In the genomic region with DNA sequence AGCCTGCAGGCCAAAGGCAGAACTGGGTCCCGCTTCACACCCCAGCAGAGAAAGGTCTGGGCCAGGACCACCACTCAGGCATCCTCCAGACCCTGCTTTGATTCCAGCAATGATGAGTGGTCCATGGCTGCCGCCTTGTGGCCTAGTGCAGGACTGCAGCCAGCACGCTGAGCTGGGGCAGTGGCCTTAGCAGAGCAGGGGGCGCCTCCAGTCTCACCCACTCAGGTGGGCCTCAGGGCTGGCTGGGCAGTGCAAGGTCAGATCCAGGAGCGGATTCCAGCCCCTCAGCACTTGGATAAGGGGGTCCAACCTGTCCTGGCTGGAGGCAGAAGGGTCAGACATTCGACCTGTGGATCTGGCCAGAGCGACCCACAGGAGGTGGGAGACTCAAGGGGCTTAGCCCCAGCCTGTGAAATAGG, we compare ENCODE assay signal across 8 cellular contexts. TPM values are rescaled to one million over a fixed set of nuclear protein-coding genes. Genes with fewer than 3 reads are reported as not detected.
DNase-seq lines count a peak whose midpoint lies in the region; ATAC-seq, FAIRE-seq and TF ChIP-seq lines count a peak whose summit lies in the region.

No MANE protein-coding gene starts in this region.

- H3K4me2 ChIP-seq in trophoblast cell (ENCODE audit: low read length), result no peak overlapping the region

- intact Hi-C loops in CD8-positive, alpha-beta T cell (cut with DNase I, micrococcal nuclease), result loop anchor here (1.0 to 2.0 kb wide), 6 partner anchors 37 to 495 kb away; no protein-coding TSS in a partner anchor

- no peaks in the 10 kb centered on the region for H3K9me3 Mint-ChIP-seq in CD8-positive, alpha-beta T cell
- H3K9me3 Mint-ChIP-seq in HFFc6, result no peaks in the 10 kb centered on the region

- POLR2A ChIA-PET in CD8-positive, alpha-beta T cell (lab: Charles Lee), result no interaction called here

- no peak for TF ChIP-seq EP300 in gastroesophageal sphincter (IDR thresholded peaks at IDR 0.05)

- no peaks in the 10 kb centered on the region for H3K79me1 ChIP-seq in trophoblast cell (ENCODE audit: low read length)

- H3K23ac ChIP-seq in trophoblast cell (ENCODE audit: low read length), result no peak overlapping the region

- peak overlapping the region; percentile 27 for H3K27ac Mint-ChIP-seq in CD8-positive, alpha-beta T cell
- H3K27ac Mint-ChIP-seq in HFFc6, result no peak overlapping the region

- H2BK12ac ChIP-seq in trophoblast cell (ENCODE audit: low read length), result no peak overlapping the region

- H3K4me1 ChIP-seq in CD8-positive, alpha-beta T cell (ENCODE audit: insufficient read depth, low read length), result peaks cover 6% of the 10 kb centered on the region
- peaks cover 0 to 52% (median 30%) of the 10 kb centered on the region in 3 donors for H3K4me1 ChIP-seq in gastroesophageal sphincter
- no peaks in the 10 kb centered on the region for H3K4me1 ChIP-seq in trophoblast cell (ENCODE audit: control insufficient read depth in 1 of 2, insufficient read depth in 2 of 2, low read length in 2 of 2)

- no peaks in the 10 kb centered on the region for H3K27me3 Mint-ChIP-seq in CD8-positive, alpha-beta T cell (ENCODE audit: low read depth)
- H3K27me3 Mint-ChIP-seq in HFFc6 (ENCODE audit: insufficient read depth), result peaks cover 18% of the 10 kb centered on the region

- H3K14ac ChIP-seq in trophoblast cell (ENCODE audit: low read length), result no peak overlapping the region

- TF ChIP-seq POLR2A in gastroesophageal sphincter (IDR thresholded peaks at IDR 0.05), result no peak

- no peak overlapping the region for H3K4me3 Mint-ChIP-seq in CD8-positive, alpha-beta T cell
- H3K4me3 Mint-ChIP-seq in HFFc6, result no peak overlapping the region

- no peak overlapping the region for H2AK5ac ChIP-seq in trophoblast cell (ENCODE audit: low read length)

- no peak overlapping the region for H2AFZ ChIP-seq in trophoblast cell (ENCODE audit: insufficient read depth, low read length, poor library complexity)

- no peaks in the 10 kb centered on the region for H3K27me3 ChIP-seq in CD8-positive, alpha-beta T cell (ENCODE audit: insufficient read depth, low read length)
- H3K27me3 ChIP-seq in gastroesophageal sphincter (peaks cover 12% of the 10 kb centered on the region), trophoblast cell (ENCODE audit: insufficient read depth, low read length) (no peaks in the 10 kb centered on the region)

- TF ChIP-seq CTCF in CD8-positive, alpha-beta T cell (IDR thresholded peaks at IDR 0.05), result peak; percentile 90
- TF ChIP-seq CTCF in HFFc6 (IDR thresholded peaks at IDR 0.05) (peak; percentile 93), gastroesophageal sphincter (IDR thresholded peaks at IDR 0.05) (peak in 3 of 4 experiments; percentile 93 to 99 (median 94))

- no peak overlapping the region for H3K9ac ChIP-seq in trophoblast cell (ENCODE audit: low read length)

- DNase-seq in CD8-positive, alpha-beta T cell, result peak; percentile 48 to 80 (median 59)
- DNase-seq in HFFc6, result no peak
- DNase-seq in RPMI8226, result peak; percentile 57
- peak; percentile 52 for DNase-seq in activated T-helper 9 cell treated with anti-CD3 and anti-CD28 coated beads, Interleukin-2, amount 50 U/mL, for 16 hours (ENCODE audit: low read depth)
- peak; percentile 33 to 64 for DNase-seq in trophoblast cell
- DNase-seq in urothelium cell line (ENCODE audit: low spot score), result peak; percentile 78

- H3K18ac ChIP-seq in trophoblast cell (ENCODE audit: low read length), result no peak overlapping the region

- H3K36me3 Mint-ChIP-seq in CD8-positive, alpha-beta T cell, result peaks cover 32% of the 10 kb centered on the region
- no peaks in the 10 kb centered on the region for H3K36me3 Mint-ChIP-seq in HFFc6 (ENCODE audit: low read depth)

- no peaks in the 10 kb centered on the region for H3K9me3 ChIP-seq in CD8-positive, alpha-beta T cell (ENCODE audit: low read length)
- H3K9me3 ChIP-seq in gastroesophageal sphincter (no peaks in the 10 kb centered on the region), trophoblast cell (ENCODE audit: insufficient read depth, low read depth, low read length) (no peaks in the 10 kb centered on the region)

- no peaks in the 10 kb centered on the region for H3K79me2 ChIP-seq in trophoblast cell (ENCODE audit: control insufficient read depth, insufficient read depth, low read length, poor library complexity)

- no peak overlapping the region for H2BK120ac ChIP-seq in trophoblast cell (ENCODE audit: insufficient read depth, low read length, poor library complexity)

- FAIRE-seq in urothelium cell line (lab: Jason Lieb, UNC), result peak; percentile 87

- H3K4me1 Mint-ChIP-seq in CD8-positive, alpha-beta T cell (ENCODE audit: low read depth), result peaks cover 15% of the 10 kb centered on the region
- peaks cover 16% of the 10 kb centered on the region for H3K4me1 Mint-ChIP-seq in HFFc6 (ENCODE audit: low read depth)

- peaks cover 13% of the 10 kb centered on the region for H3K36me3 ChIP-seq in CD8-positive, alpha-beta T cell (ENCODE audit: insufficient read depth, low read length)
- H3K36me3 ChIP-seq in gastroesophageal sphincter (peaks cover 0 to 44% of the 10 kb centered on the region in 2 donors), trophoblast cell (ENCODE audit: control insufficient read depth in 1 of 2, insufficient read depth in 2 of 2, low read length in 2 of 2) (peaks cover 5 to 7% of the 10 kb centered on the region in 2 experiments)

- H3K27ac ChIP-seq in CD8-positive, alpha-beta T cell (ENCODE audit: low read depth, low read length), result no peak overlapping the region
- H3K27ac ChIP-seq in gastroesophageal sphincter, result peak overlapping the region in 2 of 4 donors; percentile 66 to 69
- H3K27ac ChIP-seq in trophoblast cell (ENCODE audit: low read depth, low read length), result no peak overlapping the region

- peak; percentile 82 for ATAC-seq in CD8-positive, alpha-beta T cell
- peak; percentile 44 for ATAC-seq in gastroesophageal sphincter
- ATAC-seq in HG02884 (IDR thresholded peaks at IDR 0.05; ENCODE audit: unreplicated experiment), result no peak

- H4K12ac ChIP-seq in trophoblast cell (ENCODE audit: low read depth, low read length), result no peak overlapping the region

- CTCF ChIA-PET in CD8-positive, alpha-beta T cell (lab: Charles Lee), result interaction anchor here (0.6 to 4.9 kb wide), 25 partner anchors 8 to 496 kb away, joined by 3 to 38 read pairs (median 4); no protein-coding TSS in a partner anchor

- H2BK5ac ChIP-seq in trophoblast cell (ENCODE audit: low read depth, low read length, poor library complexity), result no peak overlapping the region

- no peak overlapping the region for H3K4ac ChIP-seq in trophoblast cell (ENCODE audit: low read depth, low read length)

- H3K4me3 ChIP-seq in CD8-positive, alpha-beta T cell (ENCODE audit: low read depth, low read length), result no peak overlapping the region
- no peak overlapping the region for H3K4me3 ChIP-seq in gastroesophageal sphincter
- no peak overlapping the region for H3K4me3 ChIP-seq in trophoblast cell (ENCODE audit: low read depth, low read length)

- no peak overlapping the region for H4K8ac ChIP-seq in trophoblast cell (ENCODE audit: low read depth, low read length)

- WGBS in gastroesophageal sphincter (ENCODE audit: low coverage in 1 of 2), 2 donors, result 35 to 43% methylated on average over 1 to 4 of the region's 7 CpGs
- WGBS in trophoblast cell (ENCODE audit: extremely low coverage, insufficient coverage, insufficient read length), result no CpG with 5 or more reads among the region's 7 CpGs

- H4K91ac ChIP-seq in trophoblast cell (ENCODE audit: low read depth, low read length), result no peak overlapping the region

RNA-seq across cellular contexts. Expression of gene PDE2A, which starts 9.6 kb away (rescaled TPM):
- 1 to 10 TPM; 3.8 to 4.2 TPM for total RNA-seq in CD8-positive, alpha-beta T cell
- total RNA-seq in HFFc6 (2021; fragmentation: NEBNext Ultra II Directional; extraction: Animal tissue kit (Norgen Biotek cat#: 25700)), result under 1 TPM; 0.07 to 0.57 (median 0.40) TPM
- total RNA-seq in gastroesophageal sphincter, result 10 to 100 TPM; 31.6 to 54.2 (median 35.4) TPM
- 1.8 and 2.1 TPM in 2 replicates for polyA plus RNA-seq in trophoblast cell (2013)

Comparison
In these comparisons a context has a peak if more than half of its experiments do, and no peak if none do; other contexts are left out.
1. RNA of gene PDE2A, which starts 9.6 kb away (total RNA-seq): 31.6 to 54.2 TPM in gastroesophageal sphincter; 3.8 to 4.2 TPM in CD8-positive, alpha-beta T cell and 0.07 to 0.57 TPM in HFFc6; every median in the first group is over 4 times any median in the second.
2. Peak in every context shown above with its lines, with median percentiles within 50 percentile points of each other: CTCF ChIP-seq.